Comparison of ENCODE assay signal across 22 cellular contexts in genomic region chr7:118777308-118777707, GRCh38.
DNase-seq lines count a peak whose midpoint lies in the region; FAIRE-seq and TF ChIP-seq lines count a peak whose summit lies in the region.
"Had no signal": no experiment of that assay in that cellular context is flagged by ENCODE, and none has a peak within 500 bp of the region (broad histone marks: within the 10 kb centered on the region; RNA-seq: fewer than 3 reads in every experiment).

No MANE protein-coding gene starts in this region.

- H3K79me1 ChIP-seq in H1 (ENCODE audit: low read depth, low read length) (no peaks in the 10 kb centered on the region), mesendoderm (ENCODE audit: low read length) (no peaks in the 10 kb centered on the region)

- TF ChIP-seq RAD21 in H1 (IDR thresholded peaks at IDR 0.05 in 1 of 2, conservative IDR thresholded peaks at IDR 0.05 in 1 of 2; ENCODE audit: low read depth in 2 of 2, low read length in 2 of 2), result peak; percentile 13 to 22; a peak in 1 of 4 replicates

- H3K9ac ChIP-seq in H1 (replicated peaks in 1 of 4; ENCODE audit: extremely low read depth in 1 of 4, low read depth in 3 of 4, low read length in 3 of 4) (no peak overlapping the region), mesendoderm (ENCODE audit: low read length) (no peak overlapping the region)
- H3K9ac ChIP-seq: BLaER1 had no signal

- H3K23ac ChIP-seq in H1 (ENCODE audit: insufficient read length) (no peak overlapping the region), mesendoderm (ENCODE audit: low read length) (no peak overlapping the region)

- FAIRE-seq in H1 (lab: Jason Lieb, UNC), result no peak

- H3K27me3 ChIP-seq in H1 (replicated peaks in 1 of 4; ENCODE audit: control insufficient read depth in 3 of 4, extremely low read depth in 1 of 4, insufficient read depth in 3 of 4, low read length in 3 of 4), result no peaks in the 10 kb centered on the region
- no peaks in the 10 kb centered on the region for H3K27me3 ChIP-seq in mesendoderm (ENCODE audit: insufficient read depth, low read length, poor library complexity)
- H3K27me3 ChIP-seq in Peyer's patch, result no peaks in the 10 kb centered on the region
- H3K27me3 ChIP-seq: BLaER1 had no signal

- H2BK12ac ChIP-seq in H1 (ENCODE audit: low read depth, low read length), result no peak overlapping the region

- DNase-seq in DMS 273 (lab: John Stamatoyannopoulos, UW; ENCODE audit: unreplicated experiment) (peak; percentile 19), DMS 273 treated with DMSO at 0.1 percent for 48 hours (lab: John Stamatoyannopoulos, UW) (no peak), HT-29 (ENCODE audit: low spot score) (peak; percentile 10), H1 (ENCODE audit: low read depth in 1 of 2, low spot score in 2 of 2) (no peak), mesendoderm (peak; percentile 55), activated gamma-delta T cell (lab: John Stamatoyannopoulos, UW) (no peak), HuH-7 (ENCODE audit: low spot score) (no peak), Peyer's patch (no peak)
- DNase-seq: ACHN; Caco-2; CD4-positive, alpha-beta memory T cell; KG1; NCI-H1092 treated with DMSO at 0.1 percent for 48 hours; NCI-H1436 treated with DMSO at 0.1 percent for 48 hours; NCI-H1930; NCI-H345; NCI-H524; OCI-M1; SHP77 had no signal

- H3K4me3 ChIP-seq in H1 (ENCODE audit: extremely low read depth in 1 of 4, insufficient read depth in 2 of 4, low read depth in 3 of 4, low read length in 4 of 4), result no peak overlapping the region
- no peak overlapping the region for H3K4me3 ChIP-seq in mesendoderm (ENCODE audit: low read length)
- no peak overlapping the region for H3K4me3 ChIP-seq in Peyer's patch
- H3K4me3 ChIP-seq: BLaER1 had no signal

- 79% methylated on average over 1 of the region's 1 CpG; no CpG with 5 or more reads in 1 of the 2 experiments for WGBS in H1 (ENCODE audit: extremely low coverage in 1 of 2, insufficient coverage in 1 of 2, insufficient read length in 1 of 2, insufficient replicate concordance in 2 of 2, low coverage in 1 of 2, low lambda C conversion rate in 2 of 2, missing lambda C conversion rate in 1 of 2), 2 experiments
- no CpG with 5 or more reads among the region's 1 CpG for WGBS in mesendoderm (ENCODE audit: extremely low coverage, insufficient coverage, low lambda C conversion rate)

- H3K9me3 ChIP-seq in H1 (ENCODE audit: insufficient read depth in 2 of 2, low read depth in 1 of 2, low read length in 1 of 2) (no peaks in the 10 kb centered on the region), Peyer's patch (no peaks in the 10 kb centered on the region)
- H3K9me3 ChIP-seq: BLaER1, Caco-2 had no signal

- CTCF ChIA-PET in H1 (lab: Charles Lee; ENCODE audit: partially characterized antibody), result interaction anchor here (1.0 kb wide), 1 partner anchor 44 kb away, joined by 4 read pairs; no protein-coding TSS in a partner anchor

- no peak overlapping the region for H2AK5ac ChIP-seq in H1 (ENCODE audit: low read depth, low read length)
- no peak overlapping the region for H2AK5ac ChIP-seq in mesendoderm (ENCODE audit: low read length)

- TF ChIP-seq POLR2A in H1 (IDR thresholded peaks at IDR 0.05; ENCODE audit: control extremely low read depth in 1 of 2, low read depth in 2 of 2, low read length in 2 of 2) (no peak), Peyer's patch (IDR thresholded peaks at IDR 0.05) (no peak)

- POLR2A ChIA-PET in H1 (lab: Charles Lee; ENCODE audit: partially characterized antibody), result interaction anchor here (0.8 kb wide), 1 partner anchor 9 kb away, joined by 3 read pairs; no protein-coding TSS in a partner anchor

- H3K14ac ChIP-seq in H1 (ENCODE audit: insufficient read length), result no peak overlapping the region

- H4K5ac ChIP-seq in H1 (ENCODE audit: insufficient read length, low read depth, low read length) (no peak overlapping the region), mesendoderm (ENCODE audit: low read length) (no peak overlapping the region)

- no peak overlapping the region for H2BK20ac ChIP-seq in H1 (ENCODE audit: low read length)

- no peak overlapping the region for H4K91ac ChIP-seq in H1 (replicated peaks; ENCODE audit: insufficient read length, low read length)

- no peak overlapping the region for H2BK5ac ChIP-seq in H1 (ENCODE audit: low read depth, low read length)
- H2BK5ac ChIP-seq in mesendoderm (ENCODE audit: low read length), result no peak overlapping the region

- H3K4me2 ChIP-seq in H1 (ENCODE audit: insufficient read depth in 1 of 2, low read depth in 2 of 2, low read length in 2 of 2), result no peak overlapping the region
- H3K4me2 ChIP-seq in mesendoderm (ENCODE audit: low read length), result no peak overlapping the region
- H3K4me2 ChIP-seq: BLaER1 had no signal

- no peaks in the 10 kb centered on the region for H4K20me1 ChIP-seq in H1 (replicated peaks in 1 of 2; ENCODE audit: control insufficient read depth in 1 of 2, insufficient read depth in 2 of 2, low read length in 2 of 2)
- H4K20me1 ChIP-seq: BLaER1 had no signal

- H2AFZ ChIP-seq in H1 (ENCODE audit: low read length), result no peak overlapping the region

- no peaks in the 10 kb centered on the region for H3K23me2 ChIP-seq in H1 (ENCODE audit: low read depth, low read length)

- TF ChIP-seq CTCF in H1 (IDR thresholded peaks at IDR 0.05; ENCODE audit: control extremely low read depth in 1 of 3, insufficient read depth in 1 of 3, low read depth in 1 of 3, low read length in 3 of 3) (peak in 1 of 3 experiments; percentile 21; a peak in 1 of 4 replicates), Peyer's patch (IDR thresholded peaks at IDR 0.05) (no peak)

- no peak overlapping the region for H2BK15ac ChIP-seq in H1 (ENCODE audit: low read length)
- H2BK15ac ChIP-seq in mesendoderm (replicated peaks; ENCODE audit: low read depth), result no peak overlapping the region

- H3K4ac ChIP-seq in H1 (replicated peaks; ENCODE audit: insufficient read length, low read depth, low read length) (no peak overlapping the region), mesendoderm (ENCODE audit: low read depth, low read length) (no peak overlapping the region)

- H4K8ac ChIP-seq in H1 (ENCODE audit: extremely low read depth, insufficient read depth, low read length) (no peak overlapping the region), mesendoderm (ENCODE audit: low read depth, low read length) (no peak overlapping the region)

- no peak overlapping the region for H2BK120ac ChIP-seq in H1 (replicated peaks; ENCODE audit: low read depth, low read length)
- H2BK120ac ChIP-seq in mesendoderm (ENCODE audit: low read depth, low read length), result no peak overlapping the region

- H3K56ac ChIP-seq in H1 (replicated peaks; ENCODE audit: insufficient read length, low read depth, low read length) (no peak overlapping the region), mesendoderm (ENCODE audit: low read length) (no peak overlapping the region)

- H3K36me3 ChIP-seq in H1 (ENCODE audit: control insufficient read depth in 2 of 4, insufficient read depth in 4 of 4, low read length in 3 of 4) (no peaks in the 10 kb centered on the region), mesendoderm (ENCODE audit: control insufficient read depth, insufficient read depth, low read length) (no peaks in the 10 kb centered on the region), Peyer's patch (no peaks in the 10 kb centered on the region)
- H3K36me3 ChIP-seq: BLaER1 had no signal

- peaks cover 0 to 5% (median 0%) of the 10 kb centered on the region in 4 experiments; a peak in 2 of 7 replicates for H3K4me1 ChIP-seq in H1 (replicated peaks in 1 of 4; ENCODE audit: control insufficient read depth in 3 of 4, insufficient read depth in 4 of 4, low read length in 3 of 4)
- peaks cover 3% of the 10 kb centered on the region for H3K4me1 ChIP-seq in mesendoderm (ENCODE audit: control insufficient read depth, low read depth, low read length)
- H3K4me1 ChIP-seq in Peyer's patch, result no peaks in the 10 kb centered on the region
- H3K4me1 ChIP-seq: BLaER1, Caco-2 had no signal

- no peak for TF ChIP-seq EP300 in H1 (IDR thresholded peaks at IDR 0.05; ENCODE audit: borderline replicate concordance in 1 of 2, low read depth in 2 of 2, low read length in 2 of 2)

- H3K27ac ChIP-seq in H1 (ENCODE audit: low read depth, low read length) (no peak overlapping the region), mesendoderm (ENCODE audit: low read depth, low read length) (no peak overlapping the region), Peyer's patch (no peak overlapping the region)
- H3K27ac ChIP-seq: 22Rv1, BLaER1, HL-60 had no signal

- no peaks in the 10 kb centered on the region for H3K79me2 ChIP-seq in H1 (ENCODE audit: control insufficient read depth in 1 of 2, insufficient read depth in 2 of 2, low read length in 2 of 2)
- no peaks in the 10 kb centered on the region for H3K79me2 ChIP-seq in mesendoderm (ENCODE audit: control insufficient read depth, insufficient read depth, low read length)

- no peak overlapping the region for H3K18ac ChIP-seq in H1 (ENCODE audit: extremely low read depth, low read length)
- no peak overlapping the region for H3K18ac ChIP-seq in mesendoderm (ENCODE audit: low read length)

TF ChIP-seq in H1, 55 proteins besides CTCF, POLR2A, EP300 and RAD21:
- no peak for TF ChIP-seq MAFK (IDR thresholded peaks at IDR 0.05; ENCODE audit: low read depth, low read length)
- no peak for TF ChIP-seq ASH2L (IDR thresholded peaks at IDR 0.05; ENCODE audit: low read length)
- no peak for TF ChIP-seq HDAC2 (IDR thresholded peaks at IDR 0.05; ENCODE audit: borderline replicate concordance in 1 of 2, low read depth in 2 of 2, low read length in 2 of 2)
- TF ChIP-seq ATF3 (IDR thresholded peaks at IDR 0.05; ENCODE audit: insufficient read depth, low read depth, low read length), result no peak
- no peak for TF ChIP-seq ZNF274 (IDR thresholded peaks at IDR 0.05; ENCODE audit: borderline replicate concordance, extremely low read depth, low read length)
- no peak for TF ChIP-seq SIN3A (conservative IDR thresholded peaks at IDR 0.05 in 1 of 2, IDR thresholded peaks at IDR 0.05 in 1 of 2; ENCODE audit: low read depth in 1 of 2, low read length in 2 of 2)
- no peak for TF ChIP-seq BACH1 (IDR thresholded peaks at IDR 0.05; ENCODE audit: low read length)
- no peak for TF ChIP-seq KDM4A (IDR thresholded peaks at IDR 0.05; ENCODE audit: low read depth, low read length, severe bottlenecking)
- TF ChIP-seq SRF (IDR thresholded peaks at IDR 0.05; ENCODE audit: low read depth, low read length), result no peak
- no peak for TF ChIP-seq SIRT6 (IDR thresholded peaks at IDR 0.05; ENCODE audit: low read length)
- TF ChIP-seq RNF2 (IDR thresholded peaks at IDR 0.05; ENCODE audit: borderline replicate concordance, low read depth, low read length, missing control alignments, poor library complexity, severe bottlenecking), result no peak
- no peak for TF ChIP-seq CHD1 (IDR thresholded peaks at IDR 0.05; ENCODE audit: low read depth, low read length)

Comparison
In these comparisons a context has a peak if more than half of its experiments do, and no peak if none do; other contexts are left out.
1. DNase-seq: peak in DMS 273 (single experiment), HT-29 (single experiment) and mesendoderm (single experiment); none in DMS 273 treated with DMSO at 0.1 percent for 48 hours (single experiment), H1 (0 of 2), activated gamma-delta T cell (single experiment), HuH-7 (single experiment) and Peyer's patch (0 of 3).